1 cellular context compared by ENCODE assay signal in genomic region chr6:154352898-154353585, GRCh38.
TF ChIP-seq lines count a peak whose summit lies in the region.

No MANE protein-coding gene starts in this region.

TF ChIP-seq in GM12878, 131 proteins besides CTCF, POLR2A, EP300 and RAD21 (continued from another document and continues in another):
- TF ChIP-seq TCF7 (IDR thresholded peaks at IDR 0.05; ENCODE audit: borderline replicate concordance) = peak; percentile 55; the same call in 1 of the 2 replicates
- no peak for TF ChIP-seq HDAC6 (IDR thresholded peaks at IDR 0.05; ENCODE audit: unreplicated experiment)
- no peak for TF ChIP-seq BRCA1 (IDR thresholded peaks at IDR 0.05; ENCODE audit: low read depth, low read length)
- no peak for TF ChIP-seq ZZZ3 (IDR thresholded peaks at IDR 0.05; ENCODE audit: control insufficient read depth, insufficient read length, low read depth)
- no peak for TF ChIP-seq RBBP5 (conservative IDR thresholded peaks at IDR 0.05)
- 0 out of 2 replicates have a peak, but pooled peaks have one; percentile 44 for TF ChIP-seq ZNF207 (IDR thresholded peaks at IDR 0.05; ENCODE audit: borderline replicate concordance)
- TF ChIP-seq, protein P1, sequence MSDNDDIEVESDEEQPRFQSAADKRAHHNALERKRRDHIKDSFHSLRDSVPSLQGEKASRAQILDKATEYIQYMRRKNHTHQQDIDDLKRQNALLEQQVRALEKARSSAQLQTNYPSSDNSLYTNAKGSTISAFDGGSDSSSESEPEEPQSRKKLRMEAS (IDR thresholded peaks at IDR 0.05; ENCODE audit: low read depth, low read length) = no peak
- TF ChIP-seq, protein P2, sequence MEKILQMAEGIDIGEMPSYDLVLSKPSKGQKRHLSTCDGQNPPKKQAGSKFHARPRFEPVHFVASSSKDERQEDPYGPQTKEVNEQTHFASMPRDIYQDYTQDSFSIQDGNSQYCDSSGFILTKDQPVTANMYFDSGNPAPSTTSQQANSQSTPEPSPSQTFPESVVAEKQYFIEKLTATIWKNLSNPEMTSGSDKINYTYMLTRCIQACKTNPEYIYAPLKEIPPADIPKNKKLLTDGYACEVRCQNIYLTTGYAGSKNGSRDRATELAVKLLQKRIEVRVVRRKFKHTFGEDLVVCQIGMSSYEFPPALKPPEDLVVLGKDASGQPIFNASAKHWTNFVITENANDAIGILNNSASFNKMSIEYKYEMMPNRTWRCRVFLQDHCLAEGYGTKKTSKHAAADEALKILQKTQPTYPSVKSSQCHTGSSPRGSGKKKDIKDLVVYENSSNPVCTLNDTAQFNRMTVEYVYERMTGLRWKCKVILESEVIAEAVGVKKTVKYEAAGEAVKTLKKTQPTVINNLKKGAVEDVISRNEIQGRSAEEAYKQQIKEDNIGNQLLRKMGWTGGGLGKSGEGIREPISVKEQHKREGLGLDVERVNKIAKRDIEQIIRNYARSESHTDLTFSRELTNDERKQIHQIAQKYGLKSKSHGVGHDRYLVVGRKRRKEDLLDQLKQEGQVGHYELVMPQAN (conservative IDR thresholded peaks at IDR 0.05) = no peak
- TF ChIP-seq CBX5 (IDR thresholded peaks at IDR 0.05; ENCODE audit: low read depth) = 0 out of 2 replicates have a peak, but pooled peaks have one; percentile 45
- TF ChIP-seq PRDM15 (CRISPR knock-in tag; IDR thresholded peaks at IDR 0.05) = no peak
- TF ChIP-seq NFYA (IDR thresholded peaks at IDR 0.05; ENCODE audit: borderline replicate concordance, low read depth, low read length) = no peak
- TF ChIP-seq TBL1XR1 (IDR thresholded peaks at IDR 0.05; ENCODE audit: low read depth, low read length) = peak; percentile 79; the same call in 1 of the 2 replicates
- TF ChIP-seq USF1 (IDR thresholded peaks at IDR 0.05; ENCODE audit: borderline replicate concordance, extremely low read length, insufficient read depth, low read depth, low read length) = no peak
- TF ChIP-seq, protein P3, sequence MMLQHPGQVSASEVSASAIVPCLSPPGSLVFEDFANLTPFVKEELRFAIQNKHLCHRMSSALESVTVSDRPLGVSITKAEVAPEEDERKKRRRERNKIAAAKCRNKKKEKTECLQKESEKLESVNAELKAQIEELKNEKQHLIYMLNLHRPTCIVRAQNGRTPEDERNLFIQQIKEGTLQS (IDR thresholded peaks at IDR 0.05; ENCODE audit: borderline replicate concordance, extremely low read depth, low read depth, low read length) = no peak
- TF ChIP-seq, protein P4, sequence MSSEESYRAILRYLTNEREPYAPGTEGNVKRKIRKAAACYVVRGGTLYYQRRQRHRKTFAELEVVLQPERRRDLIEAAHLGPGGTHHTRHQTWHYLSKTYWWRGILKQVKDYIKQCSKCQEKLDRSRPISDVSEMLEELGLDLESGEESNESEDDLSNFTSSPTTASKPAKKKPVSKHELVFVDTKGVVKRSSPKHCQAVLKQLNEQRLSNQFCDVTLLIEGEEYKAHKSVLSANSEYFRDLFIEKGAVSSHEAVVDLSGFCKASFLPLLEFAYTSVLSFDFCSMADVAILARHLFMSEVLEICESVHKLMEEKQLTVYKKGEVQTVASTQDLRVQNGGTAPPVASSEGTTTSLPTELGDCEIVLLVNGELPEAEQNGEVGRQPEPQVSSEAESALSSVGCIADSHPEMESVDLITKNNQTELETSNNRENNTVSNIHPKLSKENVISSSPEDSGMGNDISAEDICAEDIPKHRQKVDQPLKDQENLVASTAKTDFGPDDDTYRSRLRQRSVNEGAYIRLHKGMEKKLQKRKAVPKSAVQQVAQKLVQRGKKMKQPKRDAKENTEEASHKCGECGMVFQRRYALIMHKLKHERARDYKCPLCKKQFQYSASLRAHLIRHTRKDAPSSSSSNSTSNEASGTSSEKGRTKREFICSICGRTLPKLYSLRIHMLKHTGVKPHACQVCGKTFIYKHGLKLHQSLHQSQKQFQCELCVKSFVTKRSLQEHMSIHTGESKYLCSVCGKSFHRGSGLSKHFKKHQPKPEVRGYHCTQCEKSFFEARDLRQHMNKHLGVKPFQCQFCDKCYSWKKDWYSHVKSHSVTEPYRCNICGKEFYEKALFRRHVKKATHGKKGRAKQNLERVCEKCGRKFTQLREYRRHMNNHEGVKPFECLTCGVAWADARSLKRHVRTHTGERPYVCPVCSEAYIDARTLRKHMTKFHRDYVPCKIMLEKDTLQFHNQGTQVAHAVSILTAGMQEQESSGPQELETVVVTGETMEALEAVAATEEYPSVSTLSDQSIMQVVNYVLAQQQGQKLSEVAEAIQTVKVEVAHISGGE (CRISPR knock-in tag; IDR thresholded peaks at IDR 0.05) = no peak
- TF ChIP-seq TCF12 (IDR thresholded peaks at IDR 0.05; ENCODE audit: low read depth, low read length) = 0 out of 2 replicates have a peak, but pooled peaks have one; percentile 21
- TF ChIP-seq SMARCA5 (IDR thresholded peaks at IDR 0.05) = no peak
- TF ChIP-seq, protein P5, sequence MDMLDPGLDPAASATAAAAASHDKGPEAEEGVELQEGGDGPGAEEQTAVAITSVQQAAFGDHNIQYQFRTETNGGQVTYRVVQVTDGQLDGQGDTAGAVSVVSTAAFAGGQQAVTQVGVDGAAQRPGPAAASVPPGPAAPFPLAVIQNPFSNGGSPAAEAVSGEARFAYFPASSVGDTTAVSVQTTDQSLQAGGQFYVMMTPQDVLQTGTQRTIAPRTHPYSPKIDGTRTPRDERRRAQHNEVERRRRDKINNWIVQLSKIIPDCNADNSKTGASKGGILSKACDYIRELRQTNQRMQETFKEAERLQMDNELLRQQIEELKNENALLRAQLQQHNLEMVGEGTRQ (IDR thresholded peaks at IDR 0.05; ENCODE audit: borderline replicate concordance, low read depth, low read length) = no peak
- no peak for TF ChIP-seq YBX1 (IDR thresholded peaks at IDR 0.05)
- TF ChIP-seq, protein P6, sequence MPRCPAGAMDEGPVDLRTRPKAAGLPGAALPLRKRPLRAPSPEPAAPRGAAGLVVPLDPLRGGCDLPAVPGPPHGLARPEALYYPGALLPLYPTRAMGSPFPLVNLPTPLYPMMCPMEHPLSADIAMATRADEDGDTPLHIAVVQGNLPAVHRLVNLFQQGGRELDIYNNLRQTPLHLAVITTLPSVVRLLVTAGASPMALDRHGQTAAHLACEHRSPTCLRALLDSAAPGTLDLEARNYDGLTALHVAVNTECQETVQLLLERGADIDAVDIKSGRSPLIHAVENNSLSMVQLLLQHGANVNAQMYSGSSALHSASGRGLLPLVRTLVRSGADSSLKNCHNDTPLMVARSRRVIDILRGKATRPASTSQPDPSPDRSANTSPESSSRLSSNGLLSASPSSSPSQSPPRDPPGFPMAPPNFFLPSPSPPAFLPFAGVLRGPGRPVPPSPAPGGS (IDR thresholded peaks at IDR 0.05; ENCODE audit: borderline replicate concordance, insufficient read depth, low read depth, low read length, poor library complexity, severe bottlenecking) = peak; percentile 92
- TF ChIP-seq PAX5 (IDR thresholded peaks at IDR 0.05; ENCODE audit: borderline replicate concordance, low read depth, low read length) = peak; percentile 92
- TF ChIP-seq YY1 (IDR thresholded peaks at IDR 0.05; ENCODE audit: low read depth, low read length) = no peak
- no peak for TF ChIP-seq ZNF384 (IDR thresholded peaks at IDR 0.05; ENCODE audit: borderline replicate concordance, low read depth, low read length)
- TF ChIP-seq CEBPB (IDR thresholded peaks at IDR 0.05; ENCODE audit: borderline replicate concordance in 1 of 2, low read depth in 2 of 2, low read length in 2 of 2) = no peak
- TF ChIP-seq, protein P7, sequence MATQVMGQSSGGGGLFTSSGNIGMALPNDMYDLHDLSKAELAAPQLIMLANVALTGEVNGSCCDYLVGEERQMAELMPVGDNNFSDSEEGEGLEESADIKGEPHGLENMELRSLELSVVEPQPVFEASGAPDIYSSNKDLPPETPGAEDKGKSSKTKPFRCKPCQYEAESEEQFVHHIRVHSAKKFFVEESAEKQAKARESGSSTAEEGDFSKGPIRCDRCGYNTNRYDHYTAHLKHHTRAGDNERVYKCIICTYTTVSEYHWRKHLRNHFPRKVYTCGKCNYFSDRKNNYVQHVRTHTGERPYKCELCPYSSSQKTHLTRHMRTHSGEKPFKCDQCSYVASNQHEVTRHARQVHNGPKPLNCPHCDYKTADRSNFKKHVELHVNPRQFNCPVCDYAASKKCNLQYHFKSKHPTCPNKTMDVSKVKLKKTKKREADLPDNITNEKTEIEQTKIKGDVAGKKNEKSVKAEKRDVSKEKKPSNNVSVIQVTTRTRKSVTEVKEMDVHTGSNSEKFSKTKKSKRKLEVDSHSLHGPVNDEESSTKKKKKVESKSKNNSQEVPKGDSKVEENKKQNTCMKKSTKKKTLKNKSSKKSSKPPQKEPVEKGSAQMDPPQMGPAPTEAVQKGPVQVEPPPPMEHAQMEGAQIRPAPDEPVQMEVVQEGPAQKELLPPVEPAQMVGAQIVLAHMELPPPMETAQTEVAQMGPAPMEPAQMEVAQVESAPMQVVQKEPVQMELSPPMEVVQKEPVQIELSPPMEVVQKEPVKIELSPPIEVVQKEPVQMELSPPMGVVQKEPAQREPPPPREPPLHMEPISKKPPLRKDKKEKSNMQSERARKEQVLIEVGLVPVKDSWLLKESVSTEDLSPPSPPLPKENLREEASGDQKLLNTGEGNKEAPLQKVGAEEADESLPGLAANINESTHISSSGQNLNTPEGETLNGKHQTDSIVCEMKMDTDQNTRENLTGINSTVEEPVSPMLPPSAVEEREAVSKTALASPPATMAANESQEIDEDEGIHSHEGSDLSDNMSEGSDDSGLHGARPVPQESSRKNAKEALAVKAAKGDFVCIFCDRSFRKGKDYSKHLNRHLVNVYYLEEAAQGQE (IDR thresholded peaks at IDR 0.05; ENCODE audit: low read depth, low read length) = no peak
- TF ChIP-seq SREBF2 (IDR thresholded peaks at IDR 0.05; ENCODE audit: low read length) = no peak
- TF ChIP-seq NR2F1 (conservative IDR thresholded peaks at IDR 0.05) = peak; percentile 79
- TF ChIP-seq FOXM1 (IDR thresholded peaks at IDR 0.05; ENCODE audit: low read depth, low read length) = peak; percentile 86
- TF ChIP-seq SIX5 (IDR thresholded peaks at IDR 0.05; ENCODE audit: low read depth, low read length, severe bottlenecking) = no peak
- TF ChIP-seq EGR1 (IDR thresholded peaks at IDR 0.05; ENCODE audit: borderline replicate concordance in 1 of 2, low read depth in 2 of 2, low read length in 2 of 2) = no peak
- TF ChIP-seq RUNX3 (IDR thresholded peaks at IDR 0.05; ENCODE audit: low read length) = peak; percentile 88
- no peak for TF ChIP-seq STAT1 (conservative IDR thresholded peaks at IDR 0.05)
- peak; percentile 97 for TF ChIP-seq JUNB (IDR thresholded peaks at IDR 0.05)
- TF ChIP-seq ZNF622 (IDR thresholded peaks at IDR 0.05) = no peak
- no peak for TF ChIP-seq HDAC2 (IDR thresholded peaks at IDR 0.05)
- TF ChIP-seq KAT2A (conservative IDR thresholded peaks at IDR 0.05; ENCODE audit: control insufficient read depth, low read depth, low read length) = no peak
- TF ChIP-seq, protein P8, sequence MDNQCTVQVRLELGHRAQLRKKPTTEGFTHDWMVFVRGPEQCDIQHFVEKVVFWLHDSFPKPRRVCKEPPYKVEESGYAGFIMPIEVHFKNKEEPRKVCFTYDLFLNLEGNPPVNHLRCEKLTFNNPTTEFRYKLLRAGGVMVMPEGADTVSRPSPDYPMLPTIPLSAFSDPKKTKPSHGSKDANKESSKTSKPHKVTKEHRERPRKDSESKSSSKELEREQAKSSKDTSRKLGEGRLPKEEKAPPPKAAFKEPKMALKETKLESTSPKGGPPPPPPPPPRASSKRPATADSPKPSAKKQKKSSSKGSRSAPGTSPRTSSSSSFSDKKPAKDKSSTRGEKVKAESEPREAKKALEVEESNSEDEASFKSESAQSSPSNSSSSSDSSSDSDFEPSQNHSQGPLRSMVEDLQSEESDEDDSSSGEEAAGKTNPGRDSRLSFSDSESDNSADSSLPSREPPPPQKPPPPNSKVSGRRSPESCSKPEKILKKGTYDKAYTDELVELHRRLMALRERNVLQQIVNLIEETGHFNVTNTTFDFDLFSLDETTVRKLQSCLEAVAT (IDR thresholded peaks at IDR 0.05) = no peak; the same call in none of the 2 replicates
- TF ChIP-seq TCF3 (IDR thresholded peaks at IDR 0.05; ENCODE audit: borderline replicate concordance, insufficient read depth, low read depth, low read length) = 0 out of 2 replicates have a peak, but pooled peaks have one; percentile 57
- peak; percentile 86 for TF ChIP-seq EED (IDR thresholded peaks at IDR 0.05; ENCODE audit: low read depth)
- TF ChIP-seq CBX3 (IDR thresholded peaks at IDR 0.05; ENCODE audit: borderline replicate concordance, low read depth) = no peak
- TF ChIP-seq RELB (IDR thresholded peaks at IDR 0.05; ENCODE audit: low read depth) = peak; percentile 88
- no peak for TF ChIP-seq CBFB (IDR thresholded peaks at IDR 0.05; ENCODE audit: low read depth)
